Comparison of ENCODE assay signal across 21 cellular contexts in the genomic region with DNA sequence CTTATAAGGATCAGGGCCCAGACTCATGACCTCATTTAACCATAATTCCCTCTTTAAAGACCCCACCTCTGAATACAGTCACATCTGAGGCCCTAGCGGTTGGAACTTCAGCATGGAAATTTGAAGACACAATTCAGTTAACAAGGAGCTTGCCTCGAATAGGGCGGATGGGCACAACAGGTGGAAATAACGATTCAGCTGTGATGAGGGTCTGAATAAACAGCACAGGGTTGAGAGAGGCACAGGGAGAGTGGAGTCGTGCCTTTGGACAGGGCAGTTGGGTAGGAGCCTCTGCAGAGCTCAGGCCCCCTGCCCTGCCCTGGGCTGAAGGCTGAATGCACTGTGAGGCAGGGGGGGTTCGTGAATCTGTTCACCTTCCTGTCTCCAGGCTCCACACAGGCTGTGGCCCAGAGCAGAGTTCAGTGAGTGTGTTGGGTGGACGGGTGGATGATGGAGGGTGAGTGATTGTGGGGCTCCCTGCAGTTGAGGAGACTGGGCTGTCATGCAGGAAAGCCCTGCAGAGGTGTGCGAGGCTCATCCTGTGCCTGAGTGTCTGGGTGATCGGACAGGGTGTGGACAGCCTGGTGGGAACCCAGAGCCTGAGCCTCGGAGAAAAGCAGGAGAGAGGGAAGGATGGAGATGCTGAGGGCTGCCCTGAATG.
DNase-seq lines count a peak whose midpoint lies in the region; ATAC-seq, FAIRE-seq and TF ChIP-seq lines count a peak whose summit lies in the region.
"Had no signal": no experiment of that assay in that cellular context is flagged by ENCODE, and none has a peak within 500 bp of the region (broad histone marks: within the 10 kb centered on the region; RNA-seq: fewer than 3 reads in every experiment).

No MANE protein-coding gene starts in this region.

- H2BK120ac ChIP-seq in H9 (ENCODE audit: low read depth, low read length, poor library complexity, severe bottlenecking): no peak overlapping the region

- no peaks in the 10 kb centered on the region for H3K23me2 ChIP-seq in H9 (ENCODE audit: insufficient read length, low read depth, low read length, poor library complexity, severe bottlenecking)

- ATAC-seq in lung (ENCODE audit: insufficient read depth, low FRiP score): no peak
- ATAC-seq in stimulated activated effector memory CD8-positive, alpha-beta T cell treated with anti-CD3 and anti-CD28 coated beads, Interleukin-12 subunit alpha, Interleukin-12 subunit beta, amount 100 ng/mL, for 72 hours: peak; percentile 17
- ATAC-seq in GM19463 (IDR thresholded peaks at IDR 0.05; ENCODE audit: unreplicated experiment): no peak
- ATAC-seq: K562 had no signal

- H4K20me1 ChIP-seq in H9 (ENCODE audit: control insufficient read depth, insufficient read depth, insufficient read length): no peaks in the 10 kb centered on the region
- H4K20me1 ChIP-seq: BLaER1 had no signal

- no peaks in the 10 kb centered on the region for H3K9me3 ChIP-seq in H9 (ENCODE audit: control insufficient read depth, low read depth, low read length)
- H3K9me3 ChIP-seq in lung (ENCODE audit: control insufficient read depth in 2 of 2, insufficient read depth in 1 of 2, low read length in 1 of 2): no peaks in the 10 kb centered on the region
- no peaks in the 10 kb centered on the region for H3K9me3 ChIP-seq in kidney (ENCODE audit: control insufficient read depth in 1 of 2, low read length in 2 of 2)
- H3K9me3 ChIP-seq: BLaER1 had no signal

- no peak overlapping the region for H3K4me3 Mint-ChIP-seq in H9
- no peak overlapping the region for H3K4me3 Mint-ChIP-seq in stimulated activated effector memory CD8-positive, alpha-beta T cell treated with anti-CD3 and anti-CD28 coated beads, Interleukin-12 subunit alpha, Interleukin-12 subunit beta, amount 100 ng/mL, for 72 hours
- H3K4me3 Mint-ChIP-seq: CD4-positive, alpha-beta memory T cell had no signal

- H3K4me2 ChIP-seq in H9 (ENCODE audit: insufficient read depth, insufficient read length, low read length): no peak overlapping the region

- TF ChIP-seq CTCF in H9 (conservative IDR thresholded peaks at IDR 0.05) (no peak), lung (IDR thresholded peaks at IDR 0.05; ENCODE audit: control extremely low read depth, extremely low read depth) (no peak), kidney (IDR thresholded peaks at IDR 0.05; ENCODE audit: borderline replicate concordance, extremely low read depth, insufficient read depth) (no peak)

- no peak overlapping the region for H3K18ac ChIP-seq in H9 (ENCODE audit: insufficient read length, low read depth, low read length)

- H2BK15ac ChIP-seq in H9 (ENCODE audit: low read depth, low read length): no peak overlapping the region

- H3K27me3 Mint-ChIP-seq in H9 (ENCODE audit: low read depth): peaks cover 26% of the 10 kb centered on the region

- no peak overlapping the region for H4K5ac ChIP-seq in H9 (ENCODE audit: insufficient read length, low read depth, low read length)

- no peaks in the 10 kb centered on the region for H3K36me3 Mint-ChIP-seq in H9 (ENCODE audit: insufficient read depth in 1 of 3, low read depth in 3 of 3)
- no peaks in the 10 kb centered on the region for H3K36me3 Mint-ChIP-seq in stimulated activated effector memory CD8-positive, alpha-beta T cell treated with anti-CD3 and anti-CD28 coated beads, Interleukin-12 subunit alpha, Interleukin-12 subunit beta, amount 100 ng/mL, for 72 hours
- H3K36me3 Mint-ChIP-seq: CD4-positive, alpha-beta memory T cell had no signal

- DNase-seq in H9 (peak; percentile 20), lung (ENCODE audit: low spot score) (peak; percentile 19), kidney (no peak), kidney glomerular epithelial cell (lab: John Stamatoyannopoulos, UW) (no peak)
- peak; percentile 32 for DNase-seq in activated CD8-positive, alpha-beta memory T cell treated with anti-CD3 and anti-CD28 coated beads, Interleukin-2, amount 50 U/mL, for 48 hours
- no peak for DNase-seq in stimulated activated effector memory CD8-positive, alpha-beta T cell treated with anti-CD3 and anti-CD28 coated beads, Interleukin-12 subunit alpha, Interleukin-12 subunit beta, amount 100 ng/mL, for 72 hours (ENCODE audit: low spot score in 2 of 2)
- DNase-seq: Calu3; CD4-positive, alpha-beta memory T cell; GF-D8; GM23248; NCI-H1092 treated with DMSO at 0.1 percent for 48 hours; NCI-H146; NCI-H2029 treated with DMSO at 0.1 percent for 48 hours; NCI-H2171 treated with DMSO at 0.1 percent for 48 hours; NCI-H446 treated with DMSO at 0.1 percent for 48 hours; NCI-H69; Right ventricle myocardium superior had no signal

- H3K36me3 ChIP-seq in lung (ENCODE audit: control insufficient read depth in 2 of 2, insufficient read depth in 2 of 2, low read length in 2 of 2): no peaks in the 10 kb centered on the region
- no peaks in the 10 kb centered on the region for H3K36me3 ChIP-seq in kidney (ENCODE audit: control insufficient read depth in 1 of 2, insufficient read depth in 2 of 2, low read length in 2 of 2)
- H3K36me3 ChIP-seq: BLaER1 had no signal

- no peaks in the 10 kb centered on the region for H3K9me3 Mint-ChIP-seq in H9
- no peaks in the 10 kb centered on the region for H3K9me3 Mint-ChIP-seq in stimulated activated effector memory CD8-positive, alpha-beta T cell treated with anti-CD3 and anti-CD28 coated beads, Interleukin-12 subunit alpha, Interleukin-12 subunit beta, amount 100 ng/mL, for 72 hours

- no peak overlapping the region for H3K4ac ChIP-seq in H9 (ENCODE audit: low read depth, low read length)

- H4K8ac ChIP-seq in H9 (replicated peaks; ENCODE audit: insufficient read length, low read depth, low read length): no peak overlapping the region

- H4K91ac ChIP-seq in H9 (ENCODE audit: insufficient read length, low read depth, low read length): no peak overlapping the region

- WGBS in H9 (ENCODE audit: extremely low coverage, insufficient read length, low lambda C conversion rate): no CpG with 5 or more reads among the region's 10 CpGs
- 89 to 91% methylated on average over 10 of the region's 10 CpGs for WGBS in lung, 2 donors

- H2AK5ac ChIP-seq in H9 (ENCODE audit: insufficient read length, low read length): no peak overlapping the region

- H3K23ac ChIP-seq in H9 (ENCODE audit: insufficient read length, low read depth, low read length): no peak overlapping the region

- H2BK12ac ChIP-seq in H9 (ENCODE audit: insufficient read length, low read depth, low read length): no peak overlapping the region

- intact Hi-C loops in kidney (cut with DNase I): no loop called here

- no peak overlapping the region for H3K27ac Mint-ChIP-seq in H9
- H3K27ac Mint-ChIP-seq in stimulated activated effector memory CD8-positive, alpha-beta T cell treated with anti-CD3 and anti-CD28 coated beads, Interleukin-12 subunit alpha, Interleukin-12 subunit beta, amount 100 ng/mL, for 72 hours: no peak overlapping the region
- H3K27ac Mint-ChIP-seq: CD4-positive, alpha-beta memory T cell had no signal

- no peak overlapping the region for H3K56ac ChIP-seq in H9 (ENCODE audit: insufficient read length, low read depth, low read length)

- H2BK20ac ChIP-seq in H9 (ENCODE audit: low read depth, low read length, poor library complexity, severe bottlenecking): no peak overlapping the region

- H3K4me1 ChIP-seq in H9 (ENCODE audit: insufficient read depth, low read length) (no peaks in the 10 kb centered on the region), lung (ENCODE audit: control insufficient read depth in 2 of 2, insufficient read depth in 2 of 2, low read length in 2 of 2) (no peaks in the 10 kb centered on the region), kidney (ENCODE audit: control insufficient read depth in 1 of 2, insufficient read depth in 1 of 2, low read depth in 1 of 2, low read length in 2 of 2) (peaks cover 0 to 3% of the 10 kb centered on the region in 2 donors)

- H3K79me2 ChIP-seq in H9 (ENCODE audit: insufficient read depth, low read length): no peaks in the 10 kb centered on the region

- H3T11ph ChIP-seq in H9 (ENCODE audit: low read length): no peak overlapping the region

- no peak overlapping the region for H3K4me3 ChIP-seq in lung
- H3K4me3 ChIP-seq in kidney (ENCODE audit: low read length in 2 of 2): no peak overlapping the region
- H3K4me3 ChIP-seq: BLaER1, GM23248, K562 had no signal

- H2AFZ ChIP-seq in H9 (ENCODE audit: low read length): no peak overlapping the region
- H2AFZ ChIP-seq: GM23248 had no signal

- no peak for FAIRE-seq in kidney (lab: Jason Lieb, UNC)
- FAIRE-seq: K562, RCC 7860 had no signal

- peaks cover 3 to 19% of the 10 kb centered on the region in 2 experiments; a peak in 3 of 4 replicates for H3K4me1 Mint-ChIP-seq in H9
- H3K4me1 Mint-ChIP-seq in stimulated activated effector memory CD8-positive, alpha-beta T cell treated with anti-CD3 and anti-CD28 coated beads, Interleukin-12 subunit alpha, Interleukin-12 subunit beta, amount 100 ng/mL, for 72 hours: no peaks in the 10 kb centered on the region
- H3K4me1 Mint-ChIP-seq: CD4-positive, alpha-beta memory T cell had no signal

- H2BK5ac ChIP-seq in H9 (ENCODE audit: insufficient read length, low read length): no peak overlapping the region

- H3K27me3 ChIP-seq in H9 (ENCODE audit: insufficient read depth, low read length) (no peaks in the 10 kb centered on the region; the same call in 1 of the 2 replicates), lung (ENCODE audit: control insufficient read depth, insufficient read depth) (no peaks in the 10 kb centered on the region)
- H3K27me3 ChIP-seq: BLaER1 had no signal

- no peak overlapping the region for H3K14ac ChIP-seq in H9 (ENCODE audit: insufficient read depth, low read length)

- H3K79me1 ChIP-seq in H9 (ENCODE audit: insufficient read depth, low read depth, low read length, poor library complexity, severe bottlenecking): no peaks in the 10 kb centered on the region

- H3K27ac ChIP-seq in H9 (ENCODE audit: insufficient read length, low read depth, low read length): no peak overlapping the region
- H3K27ac ChIP-seq in lung (ENCODE audit: low read depth in 1 of 2, low read length in 1 of 2): no peak overlapping the region
- H3K27ac ChIP-seq in kidney (ENCODE audit: low read depth in 2 of 2, low read length in 2 of 2): no peak overlapping the region
- H3K27ac ChIP-seq: BLaER1, GM23248 had no signal

- H3K9ac ChIP-seq in H9 (ENCODE audit: extremely low read depth, insufficient read length, low read length) (no peak overlapping the region), kidney (ENCODE audit: low read length in 2 of 2) (no peak overlapping the region)
- H3K9ac ChIP-seq: BLaER1, GM23248 had no signal

Comparison
In these comparisons a context has a peak if more than half of its experiments do, and no peak if none do; other contexts are left out.
1. DNase-seq: peak in H9 (single experiment), activated CD8-positive, alpha-beta memory T cell treated with anti-CD3 and anti-CD28 coated beads, Interleukin-2, amount 50 U/mL, for 48 hours (single experiment) and lung (single experiment); none in stimulated activated effector memory CD8-positive, alpha-beta T cell treated with anti-CD3 and anti-CD28 coated beads, Interleukin-12 subunit alpha, Interleukin-12 subunit beta, amount 100 ng/mL, for 72 hours (0 of 2), kidney (single experiment) and kidney glomerular epithelial cell (single experiment).